Comparison of ENCODE assay signal across 8 cellular contexts in genomic region chr1:43367026-43367903, GRCh38. TPM values are rescaled to one million over a fixed set of nuclear protein-coding genes. Genes with fewer than 3 reads are reported as not detected.
A peak's percentile ranks its signal among the peaks of the same experiment; 100 is the strongest.
DNase-seq lines count a peak whose midpoint lies in the region; ATAC-seq and TF ChIP-seq lines count a peak whose summit lies in the region.

No MANE protein-coding gene starts in this region.

- peaks cover 26% of the 10 kb centered on the region for H3K4me1 Mint-ChIP-seq in progenitor cell of endocrine pancreas (ENCODE audit: low read depth)

- H3K4me3 ChIP-seq in HFF-Myc (replicated peaks; ENCODE audit: low read depth, low read length) = peak overlapping the region; percentile 63

- H3K27me3 Mint-ChIP-seq in progenitor cell of endocrine pancreas = no peaks in the 10 kb centered on the region

- H3K4me3 Mint-ChIP-seq in progenitor cell of endocrine pancreas (ENCODE audit: low read depth) = peak overlapping the region; percentile 80

- TF ChIP-seq CTCF in HFF-Myc (IDR thresholded peaks at IDR 0.05; ENCODE audit: low read depth, low read length, missing control alignments) (no peak), progenitor cell of endocrine pancreas (IDR thresholded peaks at IDR 0.05; ENCODE audit: unreplicated experiment) (no peak)

- DNase-seq in HFF-Myc (ENCODE audit: extremely low read depth, low read depth) (no peak), NCI-H510A treated with DMSO at 0.1 percent for 48 hours (lab: John Stamatoyannopoulos, UW) (peak; percentile 97), activated gamma-delta T cell treated with Interleukin-2 at 50 U/mL for 16 hours (peak; percentile 14), Right ventricle myocardium superior (peak; percentile 54), progenitor cell of endocrine pancreas (ENCODE audit: low spot score, unreplicated experiment) (no peak), Ammon's horn (ENCODE audit: low spot score) (no peak)
- DNase-seq in effector CD4-positive, alpha-beta T cell = no peak

- H3K9me3 Mint-ChIP-seq in progenitor cell of endocrine pancreas (ENCODE audit: low read depth) = no peaks in the 10 kb centered on the region

- H3K36me3 Mint-ChIP-seq in progenitor cell of endocrine pancreas (ENCODE audit: insufficient read depth) = peaks cover 14% of the 10 kb centered on the region

- ATAC-seq in GM18498 (IDR thresholded peaks at IDR 0.05; ENCODE audit: unreplicated experiment) = peak; percentile 53
- ATAC-seq in Right ventricle myocardium superior (ENCODE audit: poor library complexity) = peak; percentile 14

- H3K27ac Mint-ChIP-seq in progenitor cell of endocrine pancreas = peak overlapping the region; percentile 80

- intact Hi-C loops in Right ventricle myocardium superior (cut with DNase I) = loop anchor here (5.0 kb wide), 1 partner anchor 130 kb away; no protein-coding TSS in a partner anchor

RNA-seq across cellular contexts. Expression of gene ELOVL1, which starts 0.5 kb away (rescaled TPM):
- 29.3 TPM for total RNA-seq in Right ventricle myocardium superior
- 46.0 and 50.8 TPM in 2 replicates for total RNA-seq in progenitor cell of endocrine pancreas

RNA-seq across cellular contexts. Expression of gene CDC20, which starts 8.5 kb away (rescaled TPM):
- total RNA-seq in Right ventricle myocardium superior (0.83 TPM), progenitor cell of endocrine pancreas (49.4 and 50.9 TPM in 2 replicates)

RNA-seq across cellular contexts. Expression of gene MED8, which starts 22.3 kb away (rescaled TPM):
- total RNA-seq in Right ventricle myocardium superior (16.5 TPM), progenitor cell of endocrine pancreas (30.2 and 30.4 TPM in 2 replicates)

RNA-seq across cellular contexts. Expression of gene SZT2, which starts 22.4 kb away (rescaled TPM):
- total RNA-seq in Right ventricle myocardium superior (26.8 TPM), progenitor cell of endocrine pancreas (75.4 and 75.7 TPM in 2 replicates)

RNA-seq across cellular contexts. Expression of gene MPL, which starts 29.6 kb away (rescaled TPM):
- total RNA-seq in Right ventricle myocardium superior (0.40 TPM), progenitor cell of endocrine pancreas (0.31 TPM in 1 of 2 replicates, not detected in the other)

Comparison
In these comparisons a context has a peak if more than half of its experiments do, and no peak if none do; other contexts are left out.
1. DNase-seq: peak in NCI-H510A treated with DMSO at 0.1 percent for 48 hours (single experiment), activated gamma-delta T cell treated with Interleukin-2 at 50 U/mL for 16 hours (single experiment) and Right ventricle myocardium superior (single experiment); none in HFF-Myc (single experiment), progenitor cell of endocrine pancreas (single experiment), effector CD4-positive, alpha-beta T cell (single experiment) and Ammon's horn (single experiment).
2. RNA of gene CDC20, which starts 8.5 kb away (total RNA-seq): 49.4 to 50.9 TPM in progenitor cell of endocrine pancreas; 0.83 TPM in Right ventricle myocardium superior (single experiment); every median in the first group is over 10 times any median in the second.